Comparison of ENCODE assay signal across 8 cellular contexts in genomic region chr19:46856062-46857022, GRCh38. TPM values are rescaled to one million over a fixed set of nuclear protein-coding genes. Genes with fewer than 3 reads are reported as not detected.
DNase-seq lines count a peak whose midpoint lies in the region; ATAC-seq, FAIRE-seq and TF ChIP-seq lines count a peak whose summit lies in the region.

No MANE protein-coding gene starts in this region.

- H3K4me2 ChIP-seq in A549: peak overlapping the region; percentile 72

- peak overlapping the region; percentile 41 for H3K4me3 ChIP-seq in A549
- peak overlapping the region; percentile 31 for H3K4me3 ChIP-seq in effector memory CD4-positive, alpha-beta T cell (ENCODE audit: insufficient read depth, low read depth, low read length, poor library complexity, severe bottlenecking)

- no peak for TF ChIP-seq POLR2A in A549 (IDR thresholded peaks at IDR 0.05; ENCODE audit: low read length)

- no peaks in the 10 kb centered on the region for H3K27me3 ChIP-seq in effector memory CD4-positive, alpha-beta T cell (replicated peaks; ENCODE audit: control insufficient read depth, insufficient read depth, low read length, poor library complexity, severe bottlenecking)

- no peaks in the 10 kb centered on the region for H3K9me3 ChIP-seq in A549
- H3K9me3 ChIP-seq in effector memory CD4-positive, alpha-beta T cell (ENCODE audit: control insufficient read depth, low read length): no peaks in the 10 kb centered on the region

- POLR2A ChIA-PET in A549 (lab: Yijun Ruan, JAX): interaction anchor here (0.6 to 1.5 kb wide), 7 partner anchors 68 to 369 kb away, joined by 3 to 6 read pairs (median 3); partner anchors contain the start of genes SLC1A5 and ZC3H4

- CTCF ChIA-PET in A549 (lab: Yijun Ruan, JAX): interaction anchor here (0.6 to 44.5 kb wide), 55 partner anchors 10 to 302 kb away, joined by 3 to 1222 read pairs (median 4); no protein-coding TSS in a partner anchor

- TF ChIP-seq RAD21 in A549 (conservative IDR thresholded peaks at IDR 0.05 in 1 of 2, IDR thresholded peaks at IDR 0.05 in 1 of 2): peak; percentile 99

- ATAC-seq in A549 (peak; percentile 72 to 79), GM18858 (IDR thresholded peaks at IDR 0.05; ENCODE audit: unreplicated experiment) (peak; percentile 27), HG03565 (IDR thresholded peaks at IDR 0.05; ENCODE audit: unreplicated experiment) (peak; percentile 31)

- DNase-seq in A549 (ENCODE audit: low read depth in 1 of 2, low spot score in 1 of 2) (peak; percentile 96 to 99), NOMO-1 (lab: John Stamatoyannopoulos, UW; ENCODE audit: unreplicated experiment in 2 of 2) (peak; percentile 95 to 97), medulla oblongata (ENCODE audit: extremely low spot score) (peak; percentile 99)
- DNase-seq in activated CD8-positive, alpha-beta memory T cell treated with anti-CD3 and anti-CD28 coated beads for 4 hours (ENCODE audit: low read depth in 2 of 2): peak; percentile 79 to 89
- peak; percentile 82 to 87 (median 86) for DNase-seq in effector memory CD4-positive, alpha-beta T cell
- peak; percentile 89 for DNase-seq in stimulated activated CD8-positive, alpha-beta memory T cell treated with anti-CD3 and anti-CD28 coated beads, Interleukin-12 subunit alpha, Interleukin-12 subunit beta, amount 100 ng/mL, for 1 hour (ENCODE audit: low read depth)

- peak; percentile 97 for TF ChIP-seq CTCF in A549 (IDR thresholded peaks at IDR 0.05)

- H3K27ac ChIP-seq in A549: peak overlapping the region; percentile 63 to 82
- H3K27ac ChIP-seq in effector memory CD4-positive, alpha-beta T cell (ENCODE audit: insufficient read depth, low read length, poor library complexity, severe bottlenecking): no peak overlapping the region

- H3K4me1 ChIP-seq in A549: peaks cover 23% of the 10 kb centered on the region
- peaks cover 16% of the 10 kb centered on the region for H3K4me1 ChIP-seq in effector memory CD4-positive, alpha-beta T cell (ENCODE audit: control insufficient read depth, insufficient read depth, low read length, poor library complexity, severe bottlenecking)

- 6% methylated on average over 38 of the region's 41 CpGs for WGBS in A549 (ENCODE audit: missing lambda C conversion rate)

- no peak for TF ChIP-seq EP300 in A549 (IDR thresholded peaks at IDR 0.05)

- peak; percentile 92 for FAIRE-seq in A549 (lab: Jason Lieb, UNC)

- no peaks in the 10 kb centered on the region for H3K36me3 ChIP-seq in effector memory CD4-positive, alpha-beta T cell (ENCODE audit: control insufficient read depth, insufficient read depth, low read length)

TF ChIP-seq in A549, 52 proteins besides CTCF, POLR2A, EP300 and RAD21 (continues in another document):
- TF ChIP-seq NPAS2 (CRISPR knock-in tag; IDR thresholded peaks at IDR 0.05; ENCODE audit: borderline replicate concordance): no peak
- TF ChIP-seq HOXB13 (CRISPR knock-in tag; IDR thresholded peaks at IDR 0.05; ENCODE audit: low read depth): no peak
- TF ChIP-seq KDM5A (IDR thresholded peaks at IDR 0.05): no peak
- no peak for TF ChIP-seq SREBF2 (IDR thresholded peaks at IDR 0.05)
- no peak for TF ChIP-seq NFE2L2 (conservative IDR thresholded peaks at IDR 0.05; ENCODE audit: low read length)
- no peak for TF ChIP-seq ZNF302 (CRISPR knock-in tag; IDR thresholded peaks at IDR 0.05)
- TF ChIP-seq HOXB5 (CRISPR knock-in tag; IDR thresholded peaks at IDR 0.05): no peak
- no peak for TF ChIP-seq RNF2 (IDR thresholded peaks at IDR 0.05; ENCODE audit: borderline replicate concordance, low read depth)
- TF ChIP-seq SMC3 (IDR thresholded peaks at IDR 0.05): peak; percentile 98
- TF ChIP-seq, protein P1, sequence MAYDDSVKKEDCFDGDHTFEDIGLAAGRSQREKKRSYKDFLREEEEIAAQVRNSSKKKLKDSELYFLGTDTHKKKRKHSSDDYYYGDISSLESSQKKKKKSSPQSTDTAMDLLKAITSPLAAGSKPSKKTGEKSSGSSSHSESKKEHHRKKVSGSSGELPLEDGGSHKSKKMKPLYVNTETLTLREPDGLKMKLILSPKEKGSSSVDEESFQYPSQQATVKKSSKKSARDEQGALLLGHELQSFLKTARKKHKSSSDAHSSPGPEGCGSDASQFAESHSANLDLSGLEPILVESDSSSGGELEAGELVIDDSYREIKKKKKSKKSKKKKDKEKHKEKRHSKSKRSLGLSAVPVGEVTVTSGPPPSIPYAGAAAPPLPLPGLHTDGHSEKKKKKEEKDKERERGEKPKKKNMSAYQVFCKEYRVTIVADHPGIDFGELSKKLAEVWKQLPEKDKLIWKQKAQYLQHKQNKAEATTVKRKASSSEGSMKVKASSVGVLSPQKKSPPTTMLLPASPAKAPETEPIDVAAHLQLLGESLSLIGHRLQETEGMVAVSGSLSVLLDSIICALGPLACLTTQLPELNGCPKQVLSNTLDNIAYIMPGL (CRISPR knock-in tag; IDR thresholded peaks at IDR 0.05; ENCODE audit: borderline replicate concordance): no peak
- TF ChIP-seq EHF (CRISPR knock-in tag; IDR thresholded peaks at IDR 0.05): no peak
- TF ChIP-seq ATOH8 (CRISPR knock-in tag; IDR thresholded peaks at IDR 0.05; ENCODE audit: low read depth): no peak
- TF ChIP-seq JUN (IDR thresholded peaks at IDR 0.05): peak in 1 of 2 experiments; percentile 53; a peak in 2 of 5 replicates
- TF ChIP-seq CHD4 (IDR thresholded peaks at IDR 0.05; ENCODE audit: borderline replicate concordance): no peak
- TF ChIP-seq CBX8 (IDR thresholded peaks at IDR 0.05): no peak
- TF ChIP-seq GATA3 (IDR thresholded peaks at IDR 0.05; ENCODE audit: borderline replicate concordance): peak; percentile 46; the same call in 1 of the 2 replicates
- no peak for TF ChIP-seq TFCP2L1 (CRISPR knock-in tag; IDR thresholded peaks at IDR 0.05)
- no peak for TF ChIP-seq HEYL (CRISPR knock-in tag; IDR thresholded peaks at IDR 0.05)
- peak; percentile 72; the same call in 1 of the 2 replicates for TF ChIP-seq E2F6 (IDR thresholded peaks at IDR 0.05; ENCODE audit: borderline replicate concordance, low read depth)
- TF ChIP-seq CEBPB (IDR thresholded peaks at IDR 0.05): peak in 1 of 2 experiments; percentile 77; a peak in 2 of 4 replicates
- TF ChIP-seq MAFK (IDR thresholded peaks at IDR 0.05; ENCODE audit: partially characterized antibody): no peak
- no peak for TF ChIP-seq CBX2 (IDR thresholded peaks at IDR 0.05; ENCODE audit: borderline replicate concordance, low read depth)
- no peak for TF ChIP-seq HOXA7 (CRISPR knock-in tag; IDR thresholded peaks at IDR 0.05)
- TF ChIP-seq NR3C1 (IDR thresholded peaks at IDR 0.05): no peak
- no peak for TF ChIP-seq ELK1 (IDR thresholded peaks at IDR 0.05; ENCODE audit: low read depth, low read length)
- no peak for TF ChIP-seq ZSCAN20 (CRISPR knock-in tag; IDR thresholded peaks at IDR 0.05)
- no peak for TF ChIP-seq TP53 (CRISPR knock-in tag; IDR thresholded peaks at IDR 0.05)
- no peak for TF ChIP-seq FOSL2 (IDR thresholded peaks at IDR 0.05)
- TF ChIP-seq FOSL2 (CRISPR knock-in tag; IDR thresholded peaks at IDR 0.05): 0 out of 2 replicates have a peak, but pooled peaks have one; percentile 5
- TF ChIP-seq, protein P2, sequence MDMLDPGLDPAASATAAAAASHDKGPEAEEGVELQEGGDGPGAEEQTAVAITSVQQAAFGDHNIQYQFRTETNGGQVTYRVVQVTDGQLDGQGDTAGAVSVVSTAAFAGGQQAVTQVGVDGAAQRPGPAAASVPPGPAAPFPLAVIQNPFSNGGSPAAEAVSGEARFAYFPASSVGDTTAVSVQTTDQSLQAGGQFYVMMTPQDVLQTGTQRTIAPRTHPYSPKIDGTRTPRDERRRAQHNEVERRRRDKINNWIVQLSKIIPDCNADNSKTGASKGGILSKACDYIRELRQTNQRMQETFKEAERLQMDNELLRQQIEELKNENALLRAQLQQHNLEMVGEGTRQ (IDR thresholded peaks at IDR 0.05): no peak
- no peak for TF ChIP-seq POLR2AphosphoS2 (conservative IDR thresholded peaks at IDR 0.05; ENCODE audit: low read length)

RNA-seq across cellular contexts. Expression of gene ARHGAP35, which starts 4.5 kb away (rescaled TPM):
- polyA plus RNA-seq in A549 (2011; rRNA removed) (48.5 and 51.9 TPM in 2 replicates), A549 (2017; fragmentation: RNase III; extraction: RNeasy Plus Mini Kit Qiagen cat#74134 plus additional on column Dnase treatment) (33.2 to 33.7 TPM (median 33.3 TPM) in 3 replicates)
- 17.2 and 22.8 TPM in 2 replicates for polyA plus RNA-seq in A549 (2012; cell fraction: cytosol; rRNA removed)
- 31.2 and 34.0 TPM in 2 replicates for polyA plus RNA-seq in A549 (2012; cell fraction: nucleus; rRNA removed)
- polyA minus RNA-seq in A549 (2011; rRNA and poly(A)+ RNA removed): 67.2 and 74.8 TPM in 2 replicates

RNA-seq across cellular contexts. Expression of gene AP2S1, which starts 5.7 kb away (rescaled TPM):
- polyA plus RNA-seq in A549 (2011; rRNA removed): 117 and 150 TPM in 2 replicates
- 412 and 456 TPM in 2 replicates for polyA plus RNA-seq in A549 (2012; cell fraction: cytosol; rRNA removed)
- 284 and 292 TPM in 2 replicates for polyA plus RNA-seq in A549 (2012; cell fraction: nucleus; rRNA removed)
- polyA plus RNA-seq in A549 (2017; fragmentation: RNase III; extraction: RNeasy Plus Mini Kit Qiagen cat#74134 plus additional on column Dnase treatment): 318 to 329 TPM (median 325 TPM) in 3 replicates
- 90.7 TPM in 2 replicates for polyA minus RNA-seq in A549 (2011; rRNA and poly(A)+ RNA removed)
